9 cellular contexts compared by ENCODE assay signal in the genomic region with DNA sequence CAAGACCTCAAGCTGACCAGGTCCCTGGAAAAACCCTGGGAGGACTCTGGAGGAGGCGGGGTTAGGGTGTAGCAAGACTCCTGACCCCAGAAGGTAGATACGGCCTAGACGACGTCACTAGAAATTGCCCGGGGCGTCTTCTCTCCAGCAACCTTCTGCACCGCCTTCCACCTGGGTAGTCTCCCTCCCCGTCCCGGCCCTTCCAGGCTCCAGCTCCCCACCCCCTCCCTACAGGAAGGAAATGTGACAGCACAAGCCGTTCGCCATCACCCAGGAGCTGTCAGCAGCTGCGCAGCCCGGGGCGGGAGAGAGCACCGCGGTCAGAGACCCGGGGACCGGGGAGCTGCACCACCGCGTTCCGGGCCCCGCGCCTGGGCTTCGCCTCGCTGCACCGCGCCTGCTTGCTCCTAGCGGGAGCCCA. TPM values are rescaled to one million over a fixed set of nuclear protein-coding genes. Genes with fewer than 3 reads are reported as not detected.
DNase-seq lines count a peak whose midpoint lies in the region; ATAC-seq and TF ChIP-seq lines count a peak whose summit lies in the region.
"Had no signal": no experiment of that assay in that cellular context is flagged by ENCODE, and none has a peak within 500 bp of the region (broad histone marks: within the 10 kb centered on the region; RNA-seq: fewer than 3 reads in every experiment).

No MANE protein-coding gene starts in this region.

- H2AFZ ChIP-seq in DND-41 (ENCODE audit: low read depth, low read length) = no peak overlapping the region

- H3K9ac ChIP-seq in DND-41 (ENCODE audit: low read depth, low read length) = no peak overlapping the region

- H3K79me2 ChIP-seq in DND-41 (ENCODE audit: insufficient read depth, low read length) = no peaks in the 10 kb centered on the region

- no peak for DNase-seq in DND-41
- DNase-seq in NCI-H510A treated with DMSO at 0.1 percent for 48 hours (lab: John Stamatoyannopoulos, UW) = peak; percentile 89
- DNase-seq in cardiac muscle cell (ENCODE audit: low read depth in 1 of 2, low spot score in 1 of 2) = peak; percentile 37 to 61
- DNase-seq in activated CD4-positive, alpha-beta memory T cell treated with anti-CD3 and anti-CD28 coated beads for 36 hours = no peak
- no peak for DNase-seq in NK-92 (lab: John Stamatoyannopoulos, UW; ENCODE audit: unreplicated experiment)
- DNase-seq: NK-92 treated with Interleukin-12 subunit alpha and Interleukin-12 subunit beta, amount 100 ng/mL, for 24 hours had no signal

- H3K27me3 Mint-ChIP-seq in nephron (ENCODE audit: low read depth) = peaks cover 54% of the 10 kb centered on the region
- peaks cover 58% of the 10 kb centered on the region for H3K27me3 Mint-ChIP-seq in activated CD4-positive, alpha-beta memory T cell treated with anti-CD3 and anti-CD28 coated beads for 36 hours

- H3K27me3 ChIP-seq in DND-41 (ENCODE audit: insufficient read depth, low read length, poor library complexity) (peaks cover 41% of the 10 kb centered on the region), cardiac muscle cell (peaks cover 12% of the 10 kb centered on the region)

- peak overlapping the region; percentile 82 to 89 (median 88) for H3K4me3 Mint-ChIP-seq in nephron
- H3K4me3 Mint-ChIP-seq in activated CD4-positive, alpha-beta memory T cell treated with anti-CD3 and anti-CD28 coated beads for 36 hours = no peak overlapping the region

- intact Hi-C loops in activated CD4-positive, alpha-beta memory T cell treated with anti-CD3 and anti-CD28 coated beads for 36 hours (cut with micrococcal nuclease) = loop anchor here (5.0 kb wide), 1 partner anchor 60 kb away; no protein-coding TSS in a partner anchor

- no peak overlapping the region for H3K27ac ChIP-seq in DND-41 (ENCODE audit: low read length)
- H3K27ac ChIP-seq in cardiac muscle cell = no peak overlapping the region

- no peaks in the 10 kb centered on the region for H3K36me3 ChIP-seq in DND-41 (ENCODE audit: insufficient read depth, low read length)
- H3K36me3 ChIP-seq in cardiac muscle cell = no peaks in the 10 kb centered on the region

- H3K4me1 ChIP-seq in DND-41 (ENCODE audit: insufficient read depth, low read length) = no peaks in the 10 kb centered on the region
- H3K4me1 ChIP-seq in cardiac muscle cell (ENCODE audit: low read depth) = peaks cover 10% of the 10 kb centered on the region

- POLR2A ChIA-PET in activated CD4-positive, alpha-beta memory T cell treated with anti-CD3 and anti-CD28 coated beads for 36 hours (lab: Charles Lee) = no interaction called here

- peaks cover 30% of the 10 kb centered on the region for H3K4me1 Mint-ChIP-seq in nephron
- peaks cover 14% of the 10 kb centered on the region for H3K4me1 Mint-ChIP-seq in activated CD4-positive, alpha-beta memory T cell treated with anti-CD3 and anti-CD28 coated beads for 36 hours (ENCODE audit: low read depth)

- no peaks in the 10 kb centered on the region for H4K20me1 ChIP-seq in DND-41 (ENCODE audit: insufficient read depth, low read length)

- H3K27ac Mint-ChIP-seq in nephron = peak overlapping the region in 2 of 3 experiments; percentile 52 to 87
- no peak overlapping the region for H3K27ac Mint-ChIP-seq in activated CD4-positive, alpha-beta memory T cell treated with anti-CD3 and anti-CD28 coated beads for 36 hours

- TF ChIP-seq CTCF in DND-41 (IDR thresholded peaks at IDR 0.05; ENCODE audit: borderline replicate concordance, extremely low read depth, low read length, poor library complexity, severe bottlenecking) (no peak), cardiac muscle cell (IDR thresholded peaks at IDR 0.05; ENCODE audit: low read depth, low read length) (no peak), nephron (IDR thresholded peaks at IDR 0.05; ENCODE audit: unreplicated experiment in 3 of 3) (no peak)

- no peaks in the 10 kb centered on the region for H3K9me3 ChIP-seq in DND-41 (ENCODE audit: insufficient read depth, low read length, severe bottlenecking)
- H3K9me3 ChIP-seq in cardiac muscle cell (ENCODE audit: low read depth) = no peaks in the 10 kb centered on the region

- H3K36me3 Mint-ChIP-seq in nephron (ENCODE audit: low read depth) = no peaks in the 10 kb centered on the region
- H3K36me3 Mint-ChIP-seq in activated CD4-positive, alpha-beta memory T cell treated with anti-CD3 and anti-CD28 coated beads for 36 hours = no peaks in the 10 kb centered on the region

- no peaks in the 10 kb centered on the region for H3K9me3 Mint-ChIP-seq in nephron
- H3K9me3 Mint-ChIP-seq in activated CD4-positive, alpha-beta memory T cell treated with anti-CD3 and anti-CD28 coated beads for 36 hours = no peaks in the 10 kb centered on the region

- no peak overlapping the region for H3K4me3 ChIP-seq in DND-41 (ENCODE audit: low read depth in 1 of 2, low read length in 2 of 2)
- H3K4me3 ChIP-seq in cardiac muscle cell = peak overlapping the region; percentile 3

- H3K4me2 ChIP-seq in DND-41 (ENCODE audit: insufficient read depth, low read length) = no peak overlapping the region

- ATAC-seq in DND-41 (ENCODE audit: insufficient read depth, low read depth) (peak; percentile 35; the same call in 1 of the 3 replicates), HG02870 (IDR thresholded peaks at IDR 0.05; ENCODE audit: unreplicated experiment) (no peak), GM18870 (IDR thresholded peaks at IDR 0.05; ENCODE audit: unreplicated experiment) (no peak)

- CTCF ChIA-PET in activated CD4-positive, alpha-beta memory T cell treated with anti-CD3 and anti-CD28 coated beads for 36 hours (lab: Charles Lee) = interaction anchor here (0.9 kb wide), 1 partner anchor 80 kb away, joined by 3 read pairs; no protein-coding TSS in a partner anchor

RNA-seq across cellular contexts. Expression of gene SERTAD4, which starts 20.0 kb away (rescaled TPM):
- 0.63 and 1.8 TPM in 2 replicates for total RNA-seq in cardiac muscle cell
- polyA plus RNA-seq in cardiac muscle cell = 1.4 and 1.9 TPM in 2 replicates
- not detected for total RNA-seq in activated CD4-positive, alpha-beta memory T cell treated with anti-CD3 and anti-CD28 coated beads for 36 hours

Comparison
In these comparisons a context has a peak if more than half of its experiments do, and no peak if none do; other contexts are left out.
1. DNase-seq: peak in NCI-H510A treated with DMSO at 0.1 percent for 48 hours (single experiment) and cardiac muscle cell (2 of 2); none in DND-41 (single experiment), activated CD4-positive, alpha-beta memory T cell treated with anti-CD3 and anti-CD28 coated beads for 36 hours (single experiment) and NK-92 (single experiment).